ENCODE assay signal across 11 cellular contexts in genomic region chr2:134451347-134451630, GRCh38.
"Had no signal": no experiment of that assay in that cellular context is flagged by ENCODE, and none has a peak within 500 bp of the region (broad histone marks: within the 10 kb centered on the region; RNA-seq: fewer than 3 reads in every experiment).

No MANE protein-coding gene starts in this region.

- H3K9me3 ChIP-seq: gastrocnemius medialis, heart left ventricle, left ventricle myocardium inferior, ovary, thoracic aorta, upper lobe of right lung had no signal

- DNase-seq: gastrocnemius medialis had no signal

- H3K27me3 Mint-ChIP-seq: activated CD8-positive, alpha-beta T cell treated with anti-CD3 and anti-CD28 coated beads for 36 hours; activated naive CD8-positive, alpha-beta T cell treated with anti-CD3 and anti-CD28 coated beads, Interleukin-2, amount 10 ng/mL, durations not matched to agents 7 days and 5 days had no signal

- H3K4me3 Mint-ChIP-seq: activated CD8-positive, alpha-beta T cell treated with anti-CD3 and anti-CD28 coated beads for 36 hours; activated naive CD8-positive, alpha-beta T cell treated with anti-CD3 and anti-CD28 coated beads, Interleukin-2, amount 10 ng/mL, durations not matched to agents 7 days and 5 days; T-helper 2 cell treated with Interferon-gamma antibody and Interleukin-4, amounts not matched to agents 5 μg/mL and 100 μg/mL, for 36 hours; WTC11 had no signal

- H3K36me3 Mint-ChIP-seq: activated naive CD8-positive, alpha-beta T cell treated with anti-CD3 and anti-CD28 coated beads, Interleukin-2, amount 10 ng/mL, durations not matched to agents 7 days and 5 days had no signal

- H3K27ac Mint-ChIP-seq: activated CD8-positive, alpha-beta T cell treated with anti-CD3 and anti-CD28 coated beads for 36 hours; activated naive CD8-positive, alpha-beta T cell treated with anti-CD3 and anti-CD28 coated beads, Interleukin-2, amount 10 ng/mL, durations not matched to agents 7 days and 5 days; T-helper 2 cell treated with Interferon-gamma antibody and Interleukin-4, amounts not matched to agents 5 μg/mL and 100 μg/mL, for 36 hours; WTC11 had no signal

- H3K4me1 Mint-ChIP-seq: activated naive CD8-positive, alpha-beta T cell treated with anti-CD3 and anti-CD28 coated beads, Interleukin-2, amount 10 ng/mL, durations not matched to agents 7 days and 5 days had no signal

- H3K36me3 ChIP-seq: gastrocnemius medialis, ovary, upper lobe of right lung had no signal

- H3K27me3 ChIP-seq: gastrocnemius medialis, heart left ventricle, ovary, upper lobe of right lung had no signal

- H3K4me3 ChIP-seq: gastrocnemius medialis, heart left ventricle, left ventricle myocardium inferior, ovary, skin epidermis, thoracic aorta, upper lobe of right lung had no signal

- H3K9me3 Mint-ChIP-seq: activated CD8-positive, alpha-beta T cell treated with anti-CD3 and anti-CD28 coated beads for 36 hours; activated naive CD8-positive, alpha-beta T cell treated with anti-CD3 and anti-CD28 coated beads, Interleukin-2, amount 10 ng/mL, durations not matched to agents 7 days and 5 days; T-helper 2 cell treated with Interferon-gamma antibody and Interleukin-4, amounts not matched to agents 5 μg/mL and 100 μg/mL, for 36 hours; WTC11 had no signal

- H3K4me1 ChIP-seq: gastrocnemius medialis, upper lobe of right lung had no signal

- H3K27ac ChIP-seq: gastrocnemius medialis, heart left ventricle, left ventricle myocardium inferior, ovary, skin epidermis, thoracic aorta, upper lobe of right lung had no signal
